In genomic region chr1:6040859-6041415, GRCh38 we compare ENCODE assay signal across 15 cellular contexts. TPM values are rescaled to one million over a fixed set of nuclear protein-coding genes. Genes with fewer than 3 reads are reported as not detected.
DNase-seq lines count a peak whose midpoint lies in the region; ATAC-seq and TF ChIP-seq lines count a peak whose summit lies in the region.
"Had no signal": no experiment of that assay in that cellular context is flagged by ENCODE, and none has a peak within 500 bp of the region (broad histone marks: within the 10 kb centered on the region; RNA-seq: fewer than 3 reads in every experiment).

No MANE protein-coding gene starts in this region.

- no peaks in the 10 kb centered on the region for H3K9me3 ChIP-seq in BE2C
- H3K9me3 ChIP-seq in HCT116 (ENCODE audit: control insufficient read depth in 1 of 2, insufficient read depth in 1 of 2, low read depth in 1 of 2, low read length in 2 of 2) = no peaks in the 10 kb centered on the region
- no peaks in the 10 kb centered on the region for H3K9me3 ChIP-seq in SJCRH30 (replicated peaks)
- H3K9me3 ChIP-seq in osteoblast (ENCODE audit: low read depth, low read length) = no peaks in the 10 kb centered on the region
- H3K9me3 ChIP-seq in HAP-1 = no peaks in the 10 kb centered on the region

- no peak overlapping the region for H2AFZ ChIP-seq in HCT116 (ENCODE audit: low read depth, low read length, poor library complexity, severe bottlenecking)
- no peak overlapping the region for H2AFZ ChIP-seq in osteoblast (ENCODE audit: low read length)

- peak; percentile 38 for DNase-seq in BE2C
- DNase-seq in HCT116 (ENCODE audit: low read depth, low spot score) = no peak
- DNase-seq in SJCRH30 = peak; percentile 47 to 60
- peak; percentile 43 for DNase-seq in osteoblast (ENCODE audit: insufficient read length, low spot score, missing footprints)
- no peak for DNase-seq in HAP-1 (ENCODE audit: low spot score in 2 of 2)
- DNase-seq in H4 (ENCODE audit: low spot score) = no peak
- DNase-seq: CD4-positive, CD25-positive, alpha-beta regulatory T cell; DMS79; HCEC 1CT; NCI-H1105; NCI-H146; NCI-H2029 treated with DMSO at 0.1 percent for 48 hours had no signal

- ATAC-seq in HCT116 (peak; percentile 21; the same call in 1 of the 2 replicates), HG03354 (IDR thresholded peaks at IDR 0.05; ENCODE audit: poor library complexity, severe bottlenecking, unreplicated experiment) (no peak)

- H3K4me3 ChIP-seq in BE2C (ENCODE audit: low read depth, low read length) (no peak overlapping the region), HCT116 (replicated peaks in 1 of 2; ENCODE audit: low read depth in 1 of 2, low read length in 2 of 2) (no peak overlapping the region), SJCRH30 (no peak overlapping the region), osteoblast (ENCODE audit: insufficient read depth, low read length) (no peak overlapping the region), HAP-1 (no peak overlapping the region)
- H3K4me3 ChIP-seq: SK-N-MC had no signal

- no peaks in the 10 kb centered on the region for H3K79me2 ChIP-seq in HCT116 (ENCODE audit: insufficient read depth, low read length)
- H3K79me2 ChIP-seq in osteoblast (ENCODE audit: insufficient read depth, low read length) = no peaks in the 10 kb centered on the region

- H3K9me2 ChIP-seq in HCT116 (ENCODE audit: insufficient read depth) = no peaks in the 10 kb centered on the region

- H3K9ac ChIP-seq in HCT116 (ENCODE audit: low read length) = no peak overlapping the region
- H3K9ac ChIP-seq: KMS-11 had no signal

- TF ChIP-seq RAD21 in HCT116 (IDR thresholded peaks at IDR 0.05; ENCODE audit: low read depth) = no peak

- BruUV-seq in HCT116 (replicated peaks; lab: Mats Ljungman, UMichigan) = no TSS peak

- no peaks in the 10 kb centered on the region for H4K20me1 ChIP-seq in HCT116 (ENCODE audit: insufficient read depth)
- no peaks in the 10 kb centered on the region for H4K20me1 ChIP-seq in osteoblast (ENCODE audit: insufficient read depth, low read length)

- intact Hi-C loops in HCT116 (cut with micrococcal nuclease) = no loop called here

- CTCF ChIA-PET in HCT116 (lab: Charles Lee) = interaction anchor here (1.0 kb wide), 1 partner anchor 204 kb away, joined by 3 read pairs; no protein-coding TSS in a partner anchor

- H3K27ac ChIP-seq in HCT116 (ENCODE audit: low read depth, low read length) (no peak overlapping the region), SJCRH30 (no peak overlapping the region), osteoblast (ENCODE audit: low read depth, low read length) (no peak overlapping the region)
- H3K27ac ChIP-seq: KMS-11, SK-N-MC had no signal

- H3K4me1 ChIP-seq in BE2C = no peaks in the 10 kb centered on the region; the same call in 1 of the 2 replicates
- no peaks in the 10 kb centered on the region for H3K4me1 ChIP-seq in HCT116 (ENCODE audit: control insufficient read depth in 1 of 2, insufficient read depth in 2 of 2, low read length in 2 of 2)
- no peaks in the 10 kb centered on the region for H3K4me1 ChIP-seq in SJCRH30
- peaks cover 9% of the 10 kb centered on the region for H3K4me1 ChIP-seq in osteoblast (ENCODE audit: insufficient read depth, low read length)
- no peaks in the 10 kb centered on the region for H3K4me1 ChIP-seq in HAP-1

- H3K4me2 ChIP-seq in HCT116 (ENCODE audit: low read length) = no peak overlapping the region
- H3K4me2 ChIP-seq in osteoblast (ENCODE audit: insufficient read depth, low read length) = no peak overlapping the region
- H3K4me2 ChIP-seq: KMS-11 had no signal

- in situ Hi-C loops in HAP-1 (cut with MboI; ENCODE audit: low sequenced_read_pairs) = no loop called here

- RAD21 ChIA-PET in HCT116 (lab: Charles Lee; ENCODE audit: low non-redundant PET in 1 of 2, low total read pairs in 2 of 2, uncharacterized antibody in 2 of 2, unreplicated experiment in 2 of 2) = no interaction called here

- no peak for TF ChIP-seq POLR2A in HCT116 (IDR thresholded peaks at IDR 0.05; ENCODE audit: borderline replicate concordance, extremely low read depth, insufficient read depth, insufficient read length)

- H3K27me3 ChIP-seq in BE2C = no peaks in the 10 kb centered on the region
- H3K27me3 ChIP-seq in HCT116 (ENCODE audit: insufficient read depth, low read length) = no peaks in the 10 kb centered on the region
- H3K27me3 ChIP-seq in SJCRH30 = peaks cover 39% of the 10 kb centered on the region
- H3K27me3 ChIP-seq in osteoblast (ENCODE audit: insufficient read depth, low read length) = no peaks in the 10 kb centered on the region
- H3K27me3 ChIP-seq in HAP-1 (ENCODE audit: low read depth) = no peaks in the 10 kb centered on the region

- POLR2A ChIA-PET in HCT116 (lab: Charles Lee) = no interaction called here

- TF ChIP-seq CTCF in BE2C (IDR thresholded peaks at IDR 0.05; ENCODE audit: low read depth, low read length) (no peak), HCT116 (IDR thresholded peaks at IDR 0.05 in 2 of 3, conservative IDR thresholded peaks at IDR 0.05 in 1 of 3; ENCODE audit: borderline replicate concordance in 1 of 3, insufficient read depth in 1 of 3, low read depth in 2 of 3, low read length in 2 of 3) (no peak), osteoblast (IDR thresholded peaks at IDR 0.05; ENCODE audit: extremely low read depth, low read depth, low read length) (no peak)

- H3K36me3 ChIP-seq in BE2C (no peaks in the 10 kb centered on the region), HCT116 (ENCODE audit: control insufficient read depth in 1 of 2, insufficient read depth in 2 of 2, low read length in 2 of 2) (no peaks in the 10 kb centered on the region), SJCRH30 (no peaks in the 10 kb centered on the region), osteoblast (ENCODE audit: insufficient read depth, low read length) (no peaks in the 10 kb centered on the region), HAP-1 (replicated peaks) (no peaks in the 10 kb centered on the region)

TF ChIP-seq in HCT116, 20 proteins besides CTCF, POLR2A, EP300 and RAD21:
- TF ChIP-seq REST (IDR thresholded peaks at IDR 0.05; ENCODE audit: low read depth) = no peak
- TF ChIP-seq CEBPB (IDR thresholded peaks at IDR 0.05; ENCODE audit: low read depth) = no peak
- no peak for TF ChIP-seq FOSL1 (IDR thresholded peaks at IDR 0.05; ENCODE audit: low read depth)
- no peak for TF ChIP-seq ZBTB33 (IDR thresholded peaks at IDR 0.05; ENCODE audit: extremely low read depth, insufficient replicate concordance, low read length)
- TF ChIP-seq CBX3 (IDR thresholded peaks at IDR 0.05; ENCODE audit: low read depth) = no peak
- no peak for TF ChIP-seq ATF3 (IDR thresholded peaks at IDR 0.05)
- TF ChIP-seq ELF1 (IDR thresholded peaks at IDR 0.05; ENCODE audit: borderline replicate concordance, low read depth) = no peak
- TF ChIP-seq YY1 (IDR thresholded peaks at IDR 0.05; ENCODE audit: extremely low read depth, insufficient replicate concordance, low read depth, low read length) = no peak
TF ChIP-seq in HCT116: peak in this region for 0.

RNA-seq across cellular contexts. Expression of gene KCNAB2, which starts 4.8 kb away (rescaled TPM):
- 19.1 TPM for polyA plus RNA-seq in BE2C (2012; ENCODE audit: insufficient read depth, insufficient read length, low read depth)
- total RNA-seq in HCT116 (2021; ENCODE audit: unreplicated experiment) (18.1 TPM), osteoblast (5.0 and 5.8 TPM in 2 replicates)
- polyA plus RNA-seq in HCT116 (2012) = 10.2 TPM in 2 replicates
- 0.56 and 0.77 TPM in 2 replicates for total RNA-seq in SJCRH30 (2014; rRNA removed; shearing (Covaris generic))
- total RNA-seq in H4 (2014; rRNA removed; shearing (Covaris generic)) = 3.6 and 4.0 TPM in 2 replicates

RNA-seq across cellular contexts. Expression of gene NPHP4, which starts 48.7 kb away (rescaled TPM):
- polyA plus RNA-seq in BE2C (2012; ENCODE audit: insufficient read depth, insufficient read length, low read depth) = 13.0 TPM
- 20.0 TPM for total RNA-seq in HCT116 (2021; ENCODE audit: unreplicated experiment)
- 12.5 and 13.5 TPM in 2 replicates for polyA plus RNA-seq in HCT116 (2012)
- total RNA-seq in SJCRH30 (2014; rRNA removed; shearing (Covaris generic)) = 6.4 and 7.3 TPM in 2 replicates
- total RNA-seq in osteoblast = 6.5 and 8.0 TPM in 2 replicates
- total RNA-seq in H4 (2014; rRNA removed; shearing (Covaris generic)) = 2.4 and 12.0 TPM in 2 replicates

Comparison
In these comparisons a context has a peak if more than half of its experiments do, and no peak if none do; other contexts are left out.
1. DNase-seq: peak in BE2C (single experiment), SJCRH30 (2 of 2) and osteoblast (single experiment); none in HCT116 (single experiment), HAP-1 (0 of 2) and H4 (single experiment).